Comparison of ENCODE assay signal across 15 cellular contexts in genomic region chr3:123733805-123734526, GRCh38.
DNase-seq lines count a peak whose midpoint lies in the region; FAIRE-seq and TF ChIP-seq lines count a peak whose summit lies in the region.
"Had no signal": no experiment of that assay in that cellular context is flagged by ENCODE, and none has a peak within 500 bp of the region (broad histone marks: within the 10 kb centered on the region; RNA-seq: fewer than 3 reads in every experiment).

No MANE protein-coding gene starts in this region.

- H3K4me1 Mint-ChIP-seq in endothelial cell (ENCODE audit: unreplicated experiment) (peaks cover 13% of the 10 kb centered on the region), neural progenitor cell (peaks cover 8% of the 10 kb centered on the region)
- H3K4me1 Mint-ChIP-seq: activated CD8-positive, alpha-beta memory T cell treated with anti-CD3 and anti-CD28 coated beads, Interleukin-2, amount 10 ng/mL, durations not matched to agents 7 days and 5 days; activated naive CD4-positive, alpha-beta T cell treated with anti-CD3 and anti-CD28 coated beads, Interleukin-2, amount 50 U/mL, for 24 hours; CD8-positive, alpha-beta memory T cell; stimulated activated naive CD8-positive, alpha-beta T cell treated with anti-CD3 and anti-CD28 coated beads, Interleukin-15, amount 100 ng/mL, for 72 hours had no signal

- no peaks in the 10 kb centered on the region for H3K36me3 ChIP-seq in PC-9 (ENCODE audit: low read depth)
- no peaks in the 10 kb centered on the region for H3K36me3 ChIP-seq in neural progenitor cell

- H4K20me1 ChIP-seq in PC-9 (ENCODE audit: insufficient read depth) (no peaks in the 10 kb centered on the region), neural progenitor cell (ENCODE audit: low read depth) (no peaks in the 10 kb centered on the region)

- no peaks in the 10 kb centered on the region for H3K9me3 ChIP-seq in PC-9 (ENCODE audit: insufficient read depth, low read depth)
- H3K9me3 ChIP-seq in neural progenitor cell (ENCODE audit: low read depth), result no peaks in the 10 kb centered on the region

- FAIRE-seq in GM12892 (lab: Jason Lieb, UNC), result no peak

- H3K27ac Mint-ChIP-seq in endothelial cell (ENCODE audit: unreplicated experiment), result peak overlapping the region; percentile 64
- peak overlapping the region; percentile 8 for H3K27ac Mint-ChIP-seq in neural progenitor cell
- H3K27ac Mint-ChIP-seq: activated CD8-positive, alpha-beta memory T cell treated with anti-CD3 and anti-CD28 coated beads, Interleukin-2, amount 10 ng/mL, durations not matched to agents 7 days and 5 days; activated naive CD4-positive, alpha-beta T cell treated with anti-CD3 and anti-CD28 coated beads, Interleukin-2, amount 50 U/mL, for 24 hours; CD8-positive, alpha-beta memory T cell had no signal

- no peak for TF ChIP-seq POLR2A in GM12892 (IDR thresholded peaks at IDR 0.05; ENCODE audit: low read depth, low read length)

- in situ Hi-C loops in Caki2 (cut with HindIII; ENCODE audit: low pct_unique_long_range_greater_than_20kb, low sequenced_read_pairs), result no loop called here

- H3K27ac ChIP-seq in PC-9 (no peak overlapping the region), neural progenitor cell (no peak overlapping the region)

- H3K4me3 Mint-ChIP-seq in endothelial cell (ENCODE audit: unreplicated experiment) (no peak overlapping the region), neural progenitor cell (no peak overlapping the region)
- H3K4me3 Mint-ChIP-seq: activated CD8-positive, alpha-beta memory T cell treated with anti-CD3 and anti-CD28 coated beads, Interleukin-2, amount 10 ng/mL, durations not matched to agents 7 days and 5 days; activated naive CD4-positive, alpha-beta T cell treated with anti-CD3 and anti-CD28 coated beads, Interleukin-2, amount 50 U/mL, for 24 hours; CD8-positive, alpha-beta memory T cell; stimulated activated naive CD8-positive, alpha-beta T cell treated with anti-CD3 and anti-CD28 coated beads, Interleukin-15, amount 100 ng/mL, for 72 hours had no signal

- H2AFZ ChIP-seq in PC-9, result no peak overlapping the region
- no peak overlapping the region for H2AFZ ChIP-seq in neural progenitor cell (replicated peaks)

- H3K27me3 Mint-ChIP-seq in endothelial cell (ENCODE audit: unreplicated experiment), result peaks cover under 1% of the 10 kb centered on the region
- peaks cover 4% of the 10 kb centered on the region for H3K27me3 Mint-ChIP-seq in neural progenitor cell (ENCODE audit: insufficient read depth, low read depth)
- H3K27me3 Mint-ChIP-seq: stimulated activated naive CD8-positive, alpha-beta T cell treated with anti-CD3 and anti-CD28 coated beads, Interleukin-15, amount 100 ng/mL, for 72 hours had no signal

- H3F3A ChIP-seq in PC-9 (ENCODE audit: insufficient read depth, low read depth), result peaks cover 9% of the 10 kb centered on the region
- no peaks in the 10 kb centered on the region for H3F3A ChIP-seq in neural progenitor cell (ENCODE audit: low read depth)

- H3K4me3 ChIP-seq in PC-9, result no peak overlapping the region
- H3K4me3 ChIP-seq in neural progenitor cell, result no peak overlapping the region

- POLR2A ChIA-PET in PC-9 (lab: Charles Lee; ENCODE audit: unreplicated experiment), result no interaction called here

- H3K9me3 Mint-ChIP-seq in endothelial cell (ENCODE audit: unreplicated experiment) (no peaks in the 10 kb centered on the region), neural progenitor cell (no peaks in the 10 kb centered on the region)
- H3K9me3 Mint-ChIP-seq: activated naive CD4-positive, alpha-beta T cell treated with anti-CD3 and anti-CD28 coated beads, Interleukin-2, amount 50 U/mL, for 24 hours; CD8-positive, alpha-beta memory T cell; stimulated activated naive CD8-positive, alpha-beta T cell treated with anti-CD3 and anti-CD28 coated beads, Interleukin-15, amount 100 ng/mL, for 72 hours had no signal

- BruUV-seq in PC-9 (replicated peaks; lab: Mats Ljungman, UMichigan), result no TSS peak

- 0 out of 2 replicates have a peak, but pooled peaks cover 2% of the 10 kb centered on the region for H3K27me3 ChIP-seq in PC-9 (ENCODE audit: insufficient read depth, low read depth)
- H3K27me3 ChIP-seq in neural progenitor cell, result no peaks in the 10 kb centered on the region

- H3K36me3 Mint-ChIP-seq in endothelial cell (ENCODE audit: low read depth, unreplicated experiment) (peaks cover 4% of the 10 kb centered on the region), neural progenitor cell (peaks cover 51% of the 10 kb centered on the region)
- H3K36me3 Mint-ChIP-seq: activated CD8-positive, alpha-beta memory T cell treated with anti-CD3 and anti-CD28 coated beads, Interleukin-2, amount 10 ng/mL, durations not matched to agents 7 days and 5 days; activated naive CD4-positive, alpha-beta T cell treated with anti-CD3 and anti-CD28 coated beads, Interleukin-2, amount 50 U/mL, for 24 hours; CD8-positive, alpha-beta memory T cell had no signal

- no peaks in the 10 kb centered on the region for H3K9me2 ChIP-seq in PC-9 (ENCODE audit: insufficient read depth)

- intact Hi-C loops in PC-9 (cut with micrococcal nuclease; ENCODE audit: unreplicated experiment), result loop anchor here (5.0 kb wide), 1 partner anchor 228 kb away; the partner anchor contains the start of gene CCDC14

- no peak overlapping the region for H3K9ac ChIP-seq in neural progenitor cell

- no peaks in the 10 kb centered on the region for H3K79me2 ChIP-seq in PC-9 (ENCODE audit: low read depth)
- H3K79me2 ChIP-seq in neural progenitor cell (ENCODE audit: low read depth), result no peaks in the 10 kb centered on the region

- CTCF ChIA-PET in PC-9 (lab: Charles Lee), result interaction anchor here (0.5 kb wide), 1 partner anchor 442 kb away, joined by 4 read pairs; no protein-coding TSS in a partner anchor

- peak; percentile 54 for DNase-seq in Caki2 (ENCODE audit: low read depth)
- peak; percentile 23 to 35 for DNase-seq in PC-9
- no peak for DNase-seq in endothelial cell (ENCODE audit: low spot score)
- no peak for DNase-seq in neural progenitor cell (ENCODE audit: low spot score)
- DNase-seq in midbrain (lab: John Stamatoyannopoulos, UW), result no peak
- DNase-seq in GM12892 (ENCODE audit: insufficient read length), result no peak
- no peak for DNase-seq in GM10266 (ENCODE audit: extremely low spot score)
- DNase-seq in middle frontal gyrus (ENCODE audit: extremely low spot score, low spot score), result no peak
- DNase-seq: activated CD8-positive, alpha-beta memory T cell treated with anti-CD3 and anti-CD28 coated beads, Interleukin-2, amount 10 ng/mL, durations not matched to agents 7 days and 5 days; CD8-positive, alpha-beta memory T cell; NCI-H1092 treated with DMSO at 0.1 percent for 48 hours; NCI-H524; SHP77; stimulated activated naive CD8-positive, alpha-beta T cell treated with anti-CD3 and anti-CD28 coated beads, Interleukin-15, amount 100 ng/mL, for 72 hours had no signal

- H3K4me2 ChIP-seq in PC-9, result peak overlapping the region; percentile 20
- H3K4me2 ChIP-seq in neural progenitor cell, result no peak overlapping the region

- H3K4me1 ChIP-seq in PC-9 (replicated peaks; ENCODE audit: insufficient read depth) (peaks cover 36% of the 10 kb centered on the region), neural progenitor cell (no peaks in the 10 kb centered on the region)

- TF ChIP-seq CTCF in PC-9 (conservative IDR thresholded peaks at IDR 0.05) (no peak), endothelial cell (IDR thresholded peaks at IDR 0.05; ENCODE audit: unreplicated experiment) (no peak), neural progenitor cell (IDR thresholded peaks at IDR 0.05) (no peak), GM10266 (IDR thresholded peaks at IDR 0.05; ENCODE audit: control insufficient read depth, insufficient read depth, low read depth, missing control alignments) (no peak)

Comparison
In these comparisons a context has a peak if more than half of its experiments do, and no peak if none do; other contexts are left out.
1. DNase-seq: peak in Caki2 (single experiment) and PC-9 (2 of 2); none in endothelial cell (single experiment), neural progenitor cell (single experiment), midbrain (single experiment), GM12892 (single experiment), GM10266 (single experiment) and middle frontal gyrus (single experiment).